ENCODE assay signal across 19 cellular contexts in genomic region chr3:179880868-179881267, GRCh38.
DNase-seq lines count a peak whose midpoint lies in the region; ATAC-seq, FAIRE-seq and TF ChIP-seq lines count a peak whose summit lies in the region.
"Had no signal": no experiment of that assay in that cellular context is flagged by ENCODE, and none has a peak within 500 bp of the region (broad histone marks: within the 10 kb centered on the region; RNA-seq: fewer than 3 reads in every experiment).

No MANE protein-coding gene starts in this region.

- H3K79me2 ChIP-seq in H1 (ENCODE audit: control insufficient read depth in 1 of 2, insufficient read depth in 2 of 2, low read length in 2 of 2) (no peaks in the 10 kb centered on the region), neural progenitor cell (ENCODE audit: low read depth) (no peaks in the 10 kb centered on the region)

- H3K36me3 ChIP-seq in H1 (ENCODE audit: control insufficient read depth in 2 of 4, insufficient read depth in 4 of 4, low read length in 3 of 4) (no peaks in the 10 kb centered on the region), neural progenitor cell (no peaks in the 10 kb centered on the region), heart left ventricle (no peaks in the 10 kb centered on the region)
- H3K36me3 ChIP-seq: BLaER1 had no signal

- ATAC-seq in heart left ventricle: no peak
- ATAC-seq: A549 had no signal

- H3K23me2 ChIP-seq in H1 (ENCODE audit: low read depth, low read length): no peaks in the 10 kb centered on the region

- no peak overlapping the region for H2BK15ac ChIP-seq in H1 (ENCODE audit: low read length)

- no peak overlapping the region for H4K8ac ChIP-seq in H1 (ENCODE audit: extremely low read depth, insufficient read depth, low read length)

- no peak overlapping the region for H3K14ac ChIP-seq in H1 (ENCODE audit: insufficient read length)

- H3K4ac ChIP-seq in H1 (replicated peaks; ENCODE audit: insufficient read length, low read depth, low read length): no peak overlapping the region

- H3K9me3 ChIP-seq in H1 (ENCODE audit: insufficient read depth in 2 of 2, low read depth in 1 of 2, low read length in 1 of 2) (no peaks in the 10 kb centered on the region), neural progenitor cell (ENCODE audit: low read depth) (no peaks in the 10 kb centered on the region), heart left ventricle (no peaks in the 10 kb centered on the region)
- H3K9me3 ChIP-seq: A549, BLaER1 had no signal

- H3K23ac ChIP-seq in H1 (ENCODE audit: insufficient read length): no peak overlapping the region

- H3K4me1 ChIP-seq in H1 (replicated peaks in 1 of 4; ENCODE audit: control insufficient read depth in 3 of 4, insufficient read depth in 4 of 4, low read length in 3 of 4) (peaks cover 0 to 21% (median 15%) of the 10 kb centered on the region in 4 experiments; a peak in 3 of 7 replicates), neural progenitor cell (peaks cover 32% of the 10 kb centered on the region), heart left ventricle (peaks cover 0 to 7% (median 0%) of the 10 kb centered on the region in 12 donors)
- H3K4me1 ChIP-seq: A549, BLaER1 had no signal

- no peak overlapping the region for H2AK5ac ChIP-seq in H1 (ENCODE audit: low read depth, low read length)

- no peak overlapping the region; a peak in 1 of 7 replicates for H3K9ac ChIP-seq in H1 (replicated peaks in 1 of 4; ENCODE audit: extremely low read depth in 1 of 4, low read depth in 3 of 4, low read length in 3 of 4)
- no peak overlapping the region for H3K9ac ChIP-seq in neural progenitor cell
- H3K9ac ChIP-seq: BLaER1, GM23248 had no signal

- no peak overlapping the region; the same call in 1 of the 2 replicates for H3K27ac ChIP-seq in H1 (ENCODE audit: low read depth, low read length)
- H3K27ac ChIP-seq in neural progenitor cell: peak overlapping the region; percentile 89
- H3K27ac ChIP-seq in heart left ventricle: no peak overlapping the region
- H3K27ac ChIP-seq: A549, BLaER1, GM23248 had no signal

- H3K4me2 ChIP-seq in H1 (ENCODE audit: insufficient read depth in 1 of 2, low read depth in 2 of 2, low read length in 2 of 2): peak overlapping the region in 1 of 2 experiments; percentile 5; a peak in 2 of 4 replicates
- H3K4me2 ChIP-seq in neural progenitor cell: peak overlapping the region; percentile 70
- H3K4me2 ChIP-seq: A549, BLaER1 had no signal

- TF ChIP-seq CTCF in H1 (IDR thresholded peaks at IDR 0.05; ENCODE audit: control extremely low read depth in 1 of 3, insufficient read depth in 1 of 3, low read depth in 1 of 3, low read length in 3 of 3): no peak
- TF ChIP-seq CTCF in neural progenitor cell (IDR thresholded peaks at IDR 0.05): no peak
- TF ChIP-seq CTCF in heart left ventricle (IDR thresholded peaks at IDR 0.05): no peak

- H3K27me3 ChIP-seq in H1 (replicated peaks in 1 of 4; ENCODE audit: control insufficient read depth in 3 of 4, extremely low read depth in 1 of 4, insufficient read depth in 3 of 4, low read length in 3 of 4): no peaks in the 10 kb centered on the region
- no peaks in the 10 kb centered on the region for H3K27me3 ChIP-seq in neural progenitor cell
- peaks cover 0 to 4% (median 0%) of the 10 kb centered on the region in 9 donors for H3K27me3 ChIP-seq in heart left ventricle
- H3K27me3 ChIP-seq: BLaER1 had no signal

- H3K27ac Mint-ChIP-seq in neural progenitor cell: no peak overlapping the region
- H3K27ac Mint-ChIP-seq: CD4-positive, alpha-beta memory T cell had no signal

- H2AFZ ChIP-seq in H1 (ENCODE audit: low read length): peak overlapping the region; percentile 23; the same call in 1 of the 2 replicates
- peak overlapping the region; percentile 91 for H2AFZ ChIP-seq in neural progenitor cell (replicated peaks)
- H2AFZ ChIP-seq: GM23248 had no signal

- H4K20me1 ChIP-seq in H1 (replicated peaks in 1 of 2; ENCODE audit: control insufficient read depth in 1 of 2, insufficient read depth in 2 of 2, low read length in 2 of 2) (no peaks in the 10 kb centered on the region), neural progenitor cell (ENCODE audit: low read depth) (no peaks in the 10 kb centered on the region)
- H4K20me1 ChIP-seq: BLaER1 had no signal

- H4K5ac ChIP-seq in H1 (ENCODE audit: insufficient read length, low read depth, low read length): no peak overlapping the region

- H3K27me3 Mint-ChIP-seq in neural progenitor cell (ENCODE audit: insufficient read depth, low read depth): peaks cover 3% of the 10 kb centered on the region

- intact Hi-C loops in heart left ventricle (cut with DNase I): no loop called here

- peak; percentile 11 for FAIRE-seq in H54 (lab: Jason Lieb, UNC)
- FAIRE-seq in H1 (lab: Jason Lieb, UNC): peak; percentile 73
- FAIRE-seq: A549 had no signal

- TF ChIP-seq POLR2A in H54 (IDR thresholded peaks at IDR 0.05; ENCODE audit: low read depth, low read length): no peak
- no peak for TF ChIP-seq POLR2A in H1 (IDR thresholded peaks at IDR 0.05; ENCODE audit: control extremely low read depth in 1 of 2, low read depth in 2 of 2, low read length in 2 of 2)
- no peak for TF ChIP-seq POLR2A in heart left ventricle (IDR thresholded peaks at IDR 0.05)

- no peak for TF ChIP-seq RAD21 in H1 (IDR thresholded peaks at IDR 0.05 in 1 of 2, conservative IDR thresholded peaks at IDR 0.05 in 1 of 2; ENCODE audit: low read depth in 2 of 2, low read length in 2 of 2)

- POLR2A ChIA-PET in H1 (lab: Charles Lee; ENCODE audit: partially characterized antibody): no interaction called here

- 52% methylated on average over 4 of the region's 4 CpGs; no CpG with 5 or more reads in 1 of the 2 experiments for WGBS in H1 (ENCODE audit: extremely low coverage in 1 of 2, insufficient coverage in 1 of 2, insufficient read length in 1 of 2, insufficient replicate concordance in 2 of 2, low coverage in 1 of 2, low lambda C conversion rate in 2 of 2, missing lambda C conversion rate in 1 of 2), 2 experiments
- 61 to 73% (median 64%) methylated on average over 4 of the region's 4 CpGs for WGBS in heart left ventricle, 4 donors

- DNase-seq in H54 (ENCODE audit: insufficient read length, low spot score): no peak
- DNase-seq in NCI-H526 treated with DMSO at 0.1 percent for 48 hours (lab: John Stamatoyannopoulos, UW): peak; percentile 48
- DNase-seq in H1 (ENCODE audit: low read depth in 1 of 2, low spot score in 2 of 2): no peak
- DNase-seq in neural progenitor cell (ENCODE audit: low spot score): peak; percentile 53
- no peak for DNase-seq in heart left ventricle
- no peak for DNase-seq in NCI-H1092 (lab: John Stamatoyannopoulos, UW)
- DNase-seq in stimulated activated CD4-positive, alpha-beta T cell treated with anti-CD3 and anti-CD28 coated beads, Interleukin-4, amount 100 ng/mL, for 1 hour: no peak
- DNase-seq in effector CD8-positive, alpha-beta T cell (lab: John Stamatoyannopoulos, UW): no peak
- DNase-seq: CD4-positive, alpha-beta memory T cell; DMS153; GM23248; NCI-H1436 treated with DMSO at 0.1 percent for 48 hours; NCI-H2029 treated with DMSO at 0.1 percent for 48 hours; NCI-H2171 treated with DMSO at 0.1 percent for 48 hours; NCI-H446; OCI-M1; Right ventricle myocardium superior had no signal

- H2BK12ac ChIP-seq in H1 (ENCODE audit: low read depth, low read length): no peak overlapping the region

- CTCF ChIA-PET in H1 (lab: Charles Lee; ENCODE audit: partially characterized antibody): interaction anchor here (0.9 to 4.2 kb wide), 4 partner anchors 8 to 714 kb away, joined by 3 to 25 read pairs (median 6); no protein-coding TSS in a partner anchor

- TF ChIP-seq EP300 in H1 (IDR thresholded peaks at IDR 0.05; ENCODE audit: borderline replicate concordance in 1 of 2, low read depth in 2 of 2, low read length in 2 of 2): no peak

- no peaks in the 10 kb centered on the region for H3K36me3 Mint-ChIP-seq in neural progenitor cell
- H3K36me3 Mint-ChIP-seq: CD4-positive, alpha-beta memory T cell had no signal

- H3K4me3 Mint-ChIP-seq in neural progenitor cell: no peak overlapping the region
- H3K4me3 Mint-ChIP-seq: CD4-positive, alpha-beta memory T cell had no signal

- H2BK20ac ChIP-seq in H1 (ENCODE audit: low read length): 0 out of 2 replicates have a peak overlapping the region, but pooled peaks have one; percentile 50

- no peak overlapping the region for H2BK5ac ChIP-seq in H1 (ENCODE audit: low read depth, low read length)

- H3K79me1 ChIP-seq in H1 (ENCODE audit: low read depth, low read length): no peaks in the 10 kb centered on the region

- H3K56ac ChIP-seq in H1 (replicated peaks; ENCODE audit: insufficient read length, low read depth, low read length): no peak overlapping the region

- peaks cover 27% of the 10 kb centered on the region for H3K4me1 Mint-ChIP-seq in neural progenitor cell
- H3K4me1 Mint-ChIP-seq: CD4-positive, alpha-beta memory T cell had no signal

- no peaks in the 10 kb centered on the region for H3K9me3 Mint-ChIP-seq in neural progenitor cell
- H3K9me3 Mint-ChIP-seq: CD4-positive, alpha-beta memory T cell had no signal

- no peak overlapping the region for H3K18ac ChIP-seq in H1 (ENCODE audit: extremely low read depth, low read length)

- H3F3A ChIP-seq in neural progenitor cell (ENCODE audit: low read depth): peaks cover 35% of the 10 kb centered on the region

- no peak overlapping the region for H2BK120ac ChIP-seq in H1 (replicated peaks; ENCODE audit: low read depth, low read length)

- H3K4me3 ChIP-seq in H1 (ENCODE audit: extremely low read depth in 1 of 4, insufficient read depth in 2 of 4, low read depth in 3 of 4, low read length in 4 of 4) (no peak overlapping the region), neural progenitor cell (no peak overlapping the region), heart left ventricle (no peak overlapping the region)
- H3K4me3 ChIP-seq: A549, BLaER1, GM23248 had no signal

- no peak overlapping the region for H4K91ac ChIP-seq in H1 (replicated peaks; ENCODE audit: insufficient read length, low read length)

TF ChIP-seq in H1, 55 proteins besides CTCF, POLR2A, EP300 and RAD21 (continues in another document):
- TF ChIP-seq SP4 (IDR thresholded peaks at IDR 0.05; ENCODE audit: low read length) (no peak), RBBP5 (IDR thresholded peaks at IDR 0.05; ENCODE audit: borderline replicate concordance, low read depth, low read length) (no peak), SIRT6 (IDR thresholded peaks at IDR 0.05; ENCODE audit: low read length) (no peak), TEAD4 (IDR thresholded peaks at IDR 0.05; ENCODE audit: low read depth, low read length) (peak; percentile 38; the same call in 1 of the 2 replicates), NANOG (IDR thresholded peaks at IDR 0.05; ENCODE audit: insufficient read depth, low read depth, low read length, poor library complexity, severe bottlenecking) (peak; percentile 61), FOSL1 (IDR thresholded peaks at IDR 0.05; ENCODE audit: insufficient read depth, low read depth, low read length) (no peak)

Comparison
In these comparisons a context has a peak if more than half of its experiments do, and no peak if none do; other contexts are left out.
1. DNase-seq: peak in NCI-H526 treated with DMSO at 0.1 percent for 48 hours (single experiment) and neural progenitor cell (single experiment); none in H54 (single experiment), H1 (0 of 2), heart left ventricle (0 of 5), NCI-H1092 (single experiment), stimulated activated CD4-positive, alpha-beta T cell treated with anti-CD3 and anti-CD28 coated beads, Interleukin-4, amount 100 ng/mL, for 1 hour (single experiment) and effector CD8-positive, alpha-beta T cell (single experiment).